In the genomic region with DNA sequence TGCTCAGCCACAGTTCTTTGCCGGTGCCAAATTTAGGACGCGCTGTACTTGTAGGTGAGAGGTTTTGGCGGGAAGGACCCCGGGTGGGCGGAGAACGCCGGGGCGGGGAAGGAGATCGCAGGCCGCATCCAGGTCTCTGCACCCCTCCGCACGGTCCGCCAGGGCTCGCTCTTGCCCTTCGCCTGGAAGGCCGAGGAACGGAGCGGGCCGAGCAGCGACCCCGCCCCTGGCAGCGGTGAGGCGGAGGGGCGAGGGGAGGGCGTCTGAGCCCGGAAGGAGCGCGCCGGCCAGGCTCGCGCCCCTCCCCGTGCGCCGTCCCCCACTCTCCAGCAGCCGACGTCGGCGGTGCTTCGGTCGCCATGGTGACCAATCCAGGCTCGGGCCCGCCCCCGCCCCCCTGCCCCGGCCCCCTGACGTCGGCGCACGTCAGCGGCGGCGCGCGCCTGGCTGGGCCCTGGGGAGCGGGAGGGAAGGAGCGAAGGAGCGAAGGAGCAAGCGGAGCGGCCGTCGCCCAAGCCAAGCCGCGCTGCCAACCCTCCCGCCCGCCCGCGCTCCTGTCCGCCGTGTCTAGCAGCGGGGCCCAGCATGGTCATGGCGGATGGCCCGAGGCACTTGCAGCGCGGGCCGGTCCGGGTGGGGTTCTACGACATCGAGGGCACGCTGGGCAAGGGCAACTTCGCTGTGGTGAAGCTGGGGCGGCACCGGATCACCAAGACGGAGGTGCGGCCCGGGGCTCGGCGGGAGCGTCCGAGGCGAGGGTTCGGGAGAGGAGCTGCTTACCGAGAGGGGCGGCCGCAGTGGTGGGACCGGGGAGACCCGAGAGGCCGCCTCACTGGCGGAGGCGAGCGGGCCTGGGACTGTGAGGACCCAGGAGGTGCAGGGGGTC, we compare ENCODE assay signal across 8 cellular contexts. TPM values are rescaled to one million over a fixed set of nuclear protein-coding genes. Genes with fewer than 3 reads are reported as not detected.
DNase-seq lines count a peak whose midpoint lies in the region; ATAC-seq and TF ChIP-seq lines count a peak whose summit lies in the region.

Gene SIK2 (plus strand): TSS at position 471 of the 886 bp plus-strand sequence. CDS start 115 bp downstream, at position 586.

- no peaks in the 10 kb centered on the region for H3K9me3 ChIP-seq in CD4-positive, CD25-positive, alpha-beta regulatory T cell (ENCODE audit: control insufficient read depth in 2 of 2, low read length in 2 of 2)

- peak; percentile 84 to 91 for ATAC-seq in CD4-positive, CD25-positive, alpha-beta regulatory T cell (ENCODE audit: low read depth in 2 of 2)
- ATAC-seq in GM19395 (IDR thresholded peaks at IDR 0.05; ENCODE audit: unreplicated experiment) (peak; percentile 82), HG03558 (IDR thresholded peaks at IDR 0.05; ENCODE audit: extremely low read depth, unreplicated experiment) (peak; percentile 74)

- H3K27me3 ChIP-seq in CD4-positive, CD25-positive, alpha-beta regulatory T cell (ENCODE audit: control insufficient read depth, insufficient read depth, low read length): no peaks in the 10 kb centered on the region
- H3K27me3 ChIP-seq in dorsolateral prefrontal cortex: no peaks in the 10 kb centered on the region

- peak within 1 kb of the TSS; percentile 40 to 96 (median 96) for H3K27ac Mint-ChIP-seq in CD4-positive, CD25-positive, alpha-beta regulatory T cell
- peak within 1 kb of the TSS; percentile 77 for H3K27ac Mint-ChIP-seq in activated CD4-positive, alpha-beta memory T cell treated with anti-CD3 and anti-CD28 coated beads for 36 hours

- H3K4me1 ChIP-seq in CD4-positive, CD25-positive, alpha-beta regulatory T cell (ENCODE audit: control insufficient read depth, insufficient read depth, low read length, poor library complexity, severe bottlenecking): peaks cover 22% of the 10 kb centered on the region

- CTCF ChIA-PET in activated CD4-positive, alpha-beta memory T cell treated with anti-CD3 and anti-CD28 coated beads for 36 hours (lab: Charles Lee): interaction anchor here (0.6 to 4.4 kb wide), 10 partner anchors 14 to 239 kb away, joined by 3 to 58 read pairs (median 3); partner anchors contain the start of gene PPP2R1B

- H3K27ac ChIP-seq in CD4-positive, CD25-positive, alpha-beta regulatory T cell (ENCODE audit: insufficient read depth, low read length, poor library complexity, severe bottlenecking): peak within 1 kb of the TSS; percentile 84
- H3K27ac ChIP-seq in dorsolateral prefrontal cortex: peak within 1 kb of the TSS; percentile 86 to 100 (median 98)

- POLR2A ChIA-PET in activated CD4-positive, alpha-beta memory T cell treated with anti-CD3 and anti-CD28 coated beads for 36 hours (lab: Charles Lee): interaction anchor here (0.9 to 1.6 kb wide), 2 partner anchors 164 to 174 kb away, joined by 3 read pairs; partner anchors contain the start of gene PPP2R1B

- H3K36me3 ChIP-seq in CD4-positive, CD25-positive, alpha-beta regulatory T cell (ENCODE audit: control insufficient read depth, insufficient read depth, low read length): no peaks in the 10 kb centered on the region

- peaks cover 13 to 28% (median 26%) of the 10 kb centered on the region in 4 donors for H3K4me1 Mint-ChIP-seq in CD4-positive, CD25-positive, alpha-beta regulatory T cell
- peaks cover 30% of the 10 kb centered on the region for H3K4me1 Mint-ChIP-seq in activated CD4-positive, alpha-beta memory T cell treated with anti-CD3 and anti-CD28 coated beads for 36 hours (ENCODE audit: low read depth)

- H3K4me3 ChIP-seq in CD4-positive, CD25-positive, alpha-beta regulatory T cell (ENCODE audit: low read depth, low read length): peak within 1 kb of the TSS; percentile 83
- peak within 1 kb of the TSS; percentile 61 to 100 (median 95) for H3K4me3 ChIP-seq in dorsolateral prefrontal cortex
- H3K4me3 ChIP-seq in lower leg skin (ENCODE audit: low read depth, poor library complexity, severe bottlenecking): peak within 1 kb of the TSS; percentile 79

- peaks cover 0 to 1% (median 0%) of the 10 kb centered on the region in 7 donors for H3K9me3 Mint-ChIP-seq in CD4-positive, CD25-positive, alpha-beta regulatory T cell
- no peaks in the 10 kb centered on the region for H3K9me3 Mint-ChIP-seq in activated CD4-positive, alpha-beta memory T cell treated with anti-CD3 and anti-CD28 coated beads for 36 hours

- H3K36me3 Mint-ChIP-seq in CD4-positive, CD25-positive, alpha-beta regulatory T cell: no peaks in the 10 kb centered on the region
- no peaks in the 10 kb centered on the region for H3K36me3 Mint-ChIP-seq in activated CD4-positive, alpha-beta memory T cell treated with anti-CD3 and anti-CD28 coated beads for 36 hours

- H3K4me3 Mint-ChIP-seq in CD4-positive, CD25-positive, alpha-beta regulatory T cell: peak within 1 kb of the TSS; percentile 94 to 99 (median 96)
- H3K4me3 Mint-ChIP-seq in activated CD4-positive, alpha-beta memory T cell treated with anti-CD3 and anti-CD28 coated beads for 36 hours: peak within 1 kb of the TSS; percentile 91

- TF ChIP-seq POLR2A in lower leg skin (IDR thresholded peaks at IDR 0.05): no peak

- intact Hi-C loops in activated CD4-positive, alpha-beta memory T cell treated with anti-CD3 and anti-CD28 coated beads for 36 hours (cut with micrococcal nuclease): loop anchor here (1.0 to 5.0 kb wide), 11 partner anchors 37 to 680 kb away; partner anchors contain the start of genes ALG9, CFAP68, DLAT and FDXACB1
- intact Hi-C loops in dorsolateral prefrontal cortex (cut with DNase I) (loop anchor here (1.0 to 5.0 kb wide), 7 partner anchors 133 to 240 kb away; partner anchors contain the start of gene PPP2R1B (in 2 of the 2)), lower leg skin (cut with DNase I; ENCODE audit: low total_unique reads) (loop anchor here (2.0 kb wide), 1 partner anchor 175 kb away; no protein-coding TSS in a partner anchor)

- DNase-seq in CD4-positive, CD25-positive, alpha-beta regulatory T cell: peak; percentile 87 to 92 (median 90)
- peak; percentile 99 for DNase-seq in NCI-H69 (lab: John Stamatoyannopoulos, UW)
- peak; percentile 93 for DNase-seq in activated CD4-positive, alpha-beta memory T cell treated with anti-CD3 and anti-CD28 coated beads for 36 hours
- DNase-seq in dorsolateral prefrontal cortex: peak; percentile 89 to 97 (median 94)
- peak; percentile 88 to 99 for DNase-seq in lower leg skin (ENCODE audit: low spot score in 2 of 2)
- DNase-seq in stimulated activated CD4-positive, alpha-beta T cell treated with anti-CD3 and anti-CD28 coated beads, Interleukin-4, amount 100 ng/mL, for 48 hours (ENCODE audit: low read depth in 2 of 2): peak; percentile 87 to 89

- TF ChIP-seq CTCF in dorsolateral prefrontal cortex (IDR thresholded peaks at IDR 0.05 in 54 of 56, conservative IDR thresholded peaks at IDR 0.05 in 2 of 56; ENCODE audit: low read depth in 1 of 56, partially characterized antibody in 56 of 56) (peak; percentile 53 to 99 (median 91)), lower leg skin (IDR thresholded peaks at IDR 0.05) (peak in 1 of 3 donors; percentile 82)

- H3K27me3 Mint-ChIP-seq in CD4-positive, CD25-positive, alpha-beta regulatory T cell: peaks cover 8% of the 10 kb centered on the region
- H3K27me3 Mint-ChIP-seq in activated CD4-positive, alpha-beta memory T cell treated with anti-CD3 and anti-CD28 coated beads for 36 hours: no peaks in the 10 kb centered on the region

- 0 to 1% methylated on average over 26 to 70 of the region's 100 CpGs for WGBS in lower leg skin, 2 donors

RNA-seq across cellular contexts. Expression of gene SIK2, which starts in this region (rescaled TPM):
- total RNA-seq in CD4-positive, CD25-positive, alpha-beta regulatory T cell: 8.7 TPM
- under 1 TPM; 0.05 to 0.23 (median 0.14) TPM for polyA plus RNA-seq in CD4-positive, CD25-positive, alpha-beta regulatory T cell
- total RNA-seq in activated CD4-positive, alpha-beta memory T cell treated with anti-CD3 and anti-CD28 coated beads for 36 hours: 1 to 10 TPM; 4.6 to 6.2 TPM
- total RNA-seq in dorsolateral prefrontal cortex: 10 to 100 TPM; 33.1 to 72.4 (median 50.6) TPM
- 10 to 100 TPM; 15.4 to 19.5 (median 18.9) TPM for total RNA-seq in lower leg skin

Comparison
In these comparisons a context has a peak if more than half of its experiments do, and no peak if none do; other contexts are left out.
1. Peak in every context shown above with its lines: DNase-seq, ATAC-seq, H3K4me3 ChIP-seq and H3K27ac ChIP-seq.